In the genomic region with DNA sequence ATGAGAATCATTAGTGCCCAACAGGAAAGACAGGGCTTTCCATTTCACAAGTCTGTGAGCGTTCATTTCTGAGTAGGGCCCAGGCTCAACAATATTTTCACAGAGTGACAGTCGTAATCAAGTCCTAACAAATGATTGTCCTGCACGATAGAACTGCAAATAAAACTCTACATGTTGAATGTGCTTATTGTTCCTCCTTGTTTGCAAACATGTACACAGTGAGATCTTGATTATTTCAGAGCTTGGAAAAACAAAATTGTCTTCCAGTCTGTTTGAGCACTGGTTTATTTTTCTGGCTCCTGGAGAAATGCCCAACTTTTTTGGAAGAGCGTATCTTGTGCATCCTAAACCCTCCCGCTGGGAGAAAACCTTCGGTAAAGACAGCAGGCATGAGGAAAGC, we compare ENCODE assay signal across 29 cellular contexts.
"Had no signal": no experiment of that assay in that cellular context is flagged by ENCODE, and none has a peak within 500 bp of the region (broad histone marks: within the 10 kb centered on the region; RNA-seq: fewer than 3 reads in every experiment).

No MANE protein-coding gene starts in this region.

- ATAC-seq: activated naive CD4-positive, alpha-beta T cell treated with anti-CD3 and anti-CD28 coated beads, Interleukin-2, amount 50 U/mL, for 72 hours; activated T-cell treated with anti-CD3 and anti-CD28 coated beads, Interleukin-2, amount 50 U/mL, for 72 hours; foreskin keratinocyte; gastrocnemius medialis; heart left ventricle; WTC11 had no signal

- H3K4me1 ChIP-seq: ascending aorta, breast epithelium, esophagus muscularis mucosa, foreskin keratinocyte, gastrocnemius medialis, heart left ventricle had no signal

- DNase-seq: activated CD4-positive, alpha-beta memory T cell treated with anti-CD3 and anti-CD28 coated beads, Interleukin-2, amount 10 ng/mL, durations not matched to agents 7 days and 5 days; activated CD4-positive, alpha-beta T cell treated with anti-CD3 and anti-CD28 coated beads for 1 hour; activated CD4-positive, alpha-beta T cell treated with anti-CD3 and anti-CD28 coated beads for 4 hours; activated CD4-positive, alpha-beta T cell treated with anti-CD3 and anti-CD28 coated beads, Interleukin-2, amount 10 ng/mL, durations not matched to agents 7 days and 5 days; activated CD4-positive, alpha-beta T cell treated with anti-CD3 and anti-CD28 coated beads, Interleukin-2, amount 50 U/mL, for 4 hours; activated CD8-positive, alpha-beta memory T cell treated with anti-CD3 and anti-CD28 coated beads, Interleukin-2, amount 50 U/mL, for 48 hours; activated gamma-delta T cell; activated naive CD4-positive, alpha-beta T cell; activated naive CD4-positive, alpha-beta T cell treated with anti-CD3 and anti-CD28 coated beads, Interleukin-2, amount 10 ng/mL, durations not matched to agents 7 days and 5 days; activated naive CD8-positive, alpha-beta T cell treated with anti-CD3 and anti-CD28 coated beads, Interleukin-2, amount 10 ng/mL, durations not matched to agents 7 days and 5 days; activated T-cell treated with anti-CD3 and anti-CD28 coated beads for 4 hours; activated T-cell treated with anti-CD3 and anti-CD28 coated beads, Interleukin-2, amount 50 U/mL, for 24 hours; activated T-cell treated with anti-CD3 and anti-CD28 coated beads, Interleukin-2, amount 50 U/mL, for 72 hours; dorsolateral prefrontal cortex; effector memory CD4-positive, alpha-beta T cell; endodermal cell; erythroblast; foreskin keratinocyte; gastrocnemius medialis; glutamatergic neuron; heart left ventricle; T-helper 2 cell had no signal

- H3K9me3 ChIP-seq: gastrocnemius medialis had no signal

- H3K36me3 ChIP-seq: ascending aorta, breast epithelium, cardiac muscle cell, esophagus muscularis mucosa, gastrocnemius medialis, heart left ventricle had no signal

- H3K4me3 ChIP-seq: ascending aorta, breast epithelium, cardiac muscle cell, coronary artery, dorsolateral prefrontal cortex, esophagus muscularis mucosa, gastrocnemius medialis, heart left ventricle had no signal

- H3K27ac ChIP-seq: ascending aorta, breast epithelium, cardiac muscle cell, coronary artery, dorsolateral prefrontal cortex, esophagus muscularis mucosa, foreskin keratinocyte, gastrocnemius medialis, heart left ventricle had no signal

- H3K27me3 ChIP-seq: ascending aorta, breast epithelium, cardiac muscle cell, esophagus muscularis mucosa, foreskin keratinocyte, gastrocnemius medialis, heart left ventricle had no signal
